ENCODE assay signal across 1 cellular context in the genomic region with DNA sequence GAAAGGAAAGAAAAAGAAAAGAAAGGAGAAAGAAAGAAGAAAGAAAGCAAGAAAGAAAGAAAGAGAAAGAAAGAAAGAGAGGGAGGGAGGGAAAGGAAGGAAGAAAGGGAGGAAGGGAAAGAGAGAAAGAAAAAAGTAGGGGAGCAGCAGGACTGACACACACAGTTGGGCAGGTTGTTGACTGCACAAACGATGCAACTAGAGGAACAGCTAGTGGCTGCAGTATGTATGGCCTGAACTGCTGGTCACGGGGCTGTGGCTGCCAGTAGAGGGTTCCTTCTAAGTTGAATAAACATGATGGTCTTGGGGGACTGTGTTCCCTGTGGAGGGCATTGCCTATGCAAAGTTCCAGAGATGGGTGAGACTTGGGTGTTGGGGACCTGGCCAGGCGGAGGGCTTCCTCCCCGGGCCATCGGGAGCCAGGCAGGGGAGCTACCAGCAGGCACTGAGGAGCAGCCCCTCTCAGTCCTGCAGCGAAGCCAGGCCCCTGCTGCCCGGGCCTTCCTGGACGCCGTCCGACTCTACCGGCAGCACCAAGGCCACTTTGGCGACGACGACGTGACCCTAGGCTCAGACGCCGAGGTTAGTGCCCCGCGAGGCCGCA.
A peak's percentile ranks its signal among the peaks of the same experiment; 100 is the strongest.
TF ChIP-seq lines count a peak whose summit lies in the region.

No MANE protein-coding gene starts in this region.

TF ChIP-seq in GM12878, 131 proteins besides CTCF, POLR2A, EP300 and RAD21:
- TF ChIP-seq, protein P1, sequence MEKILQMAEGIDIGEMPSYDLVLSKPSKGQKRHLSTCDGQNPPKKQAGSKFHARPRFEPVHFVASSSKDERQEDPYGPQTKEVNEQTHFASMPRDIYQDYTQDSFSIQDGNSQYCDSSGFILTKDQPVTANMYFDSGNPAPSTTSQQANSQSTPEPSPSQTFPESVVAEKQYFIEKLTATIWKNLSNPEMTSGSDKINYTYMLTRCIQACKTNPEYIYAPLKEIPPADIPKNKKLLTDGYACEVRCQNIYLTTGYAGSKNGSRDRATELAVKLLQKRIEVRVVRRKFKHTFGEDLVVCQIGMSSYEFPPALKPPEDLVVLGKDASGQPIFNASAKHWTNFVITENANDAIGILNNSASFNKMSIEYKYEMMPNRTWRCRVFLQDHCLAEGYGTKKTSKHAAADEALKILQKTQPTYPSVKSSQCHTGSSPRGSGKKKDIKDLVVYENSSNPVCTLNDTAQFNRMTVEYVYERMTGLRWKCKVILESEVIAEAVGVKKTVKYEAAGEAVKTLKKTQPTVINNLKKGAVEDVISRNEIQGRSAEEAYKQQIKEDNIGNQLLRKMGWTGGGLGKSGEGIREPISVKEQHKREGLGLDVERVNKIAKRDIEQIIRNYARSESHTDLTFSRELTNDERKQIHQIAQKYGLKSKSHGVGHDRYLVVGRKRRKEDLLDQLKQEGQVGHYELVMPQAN (conservative IDR thresholded peaks at IDR 0.05) = no peak
- TF ChIP-seq SMARCA5 (IDR thresholded peaks at IDR 0.05) = peak; percentile 63; the same call in 1 of the 2 replicates
TF ChIP-seq in GM12878: peak in this region for 1.
